13 cellular contexts compared by ENCODE assay signal in the genomic region with DNA sequence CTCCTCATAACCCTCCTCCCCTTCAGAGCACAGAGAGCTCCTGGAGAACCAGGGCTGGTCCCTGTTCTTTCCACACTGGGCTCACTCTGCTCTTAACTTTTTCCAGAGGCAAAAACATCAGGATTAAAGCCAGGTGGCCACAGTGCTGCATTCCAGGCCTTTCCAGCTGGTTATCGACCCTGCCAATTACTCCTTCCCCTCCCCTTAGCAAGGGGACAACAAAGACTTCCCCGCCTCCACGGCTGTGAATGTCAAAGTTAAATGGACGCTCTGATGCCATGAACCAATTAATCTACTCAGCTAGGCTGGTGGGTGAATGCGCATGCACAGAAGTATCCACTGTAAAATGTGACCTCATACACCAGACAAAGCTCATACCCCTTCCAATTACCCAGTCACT. TPM values are rescaled to one million over a fixed set of nuclear protein-coding genes. Genes with fewer than 3 reads are reported as not detected.
DNase-seq lines count a peak whose midpoint lies in the region; ATAC-seq and TF ChIP-seq lines count a peak whose summit lies in the region.
"Had no signal": no experiment of that assay in that cellular context is flagged by ENCODE, and none has a peak within 500 bp of the region (broad histone marks: within the 10 kb centered on the region; RNA-seq: fewer than 3 reads in every experiment).

No MANE protein-coding gene starts in this region.

- peak overlapping the region; percentile 28 to 87 (median 61) for H3K27ac Mint-ChIP-seq in nephron
- H3K27ac Mint-ChIP-seq in activated CD4-positive, alpha-beta T cell treated with anti-CD3 and anti-CD28 coated beads for 36 hours, result no peak overlapping the region
- no peak overlapping the region for H3K27ac Mint-ChIP-seq in immature natural killer cell

- H3K4me1 ChIP-seq in fibroblast of lung (ENCODE audit: control insufficient read depth, extremely low read depth, insufficient read depth, low read length) (peaks cover 15% of the 10 kb centered on the region), upper lobe of right lung (peaks cover 4% of the 10 kb centered on the region)

- no peaks in the 10 kb centered on the region for H3K9me3 Mint-ChIP-seq in nephron
- no peaks in the 10 kb centered on the region for H3K9me3 Mint-ChIP-seq in activated CD4-positive, alpha-beta T cell treated with anti-CD3 and anti-CD28 coated beads for 36 hours (ENCODE audit: low read depth)
- H3K9me3 Mint-ChIP-seq in immature natural killer cell, result no peaks in the 10 kb centered on the region

- TF ChIP-seq CTCF in fibroblast of lung (conservative IDR thresholded peaks at IDR 0.05 in 1 of 2, IDR thresholded peaks at IDR 0.05 in 1 of 2; ENCODE audit: low read depth in 1 of 2, low read length in 2 of 2), result no peak
- no peak for TF ChIP-seq CTCF in nephron (IDR thresholded peaks at IDR 0.05; ENCODE audit: unreplicated experiment in 3 of 3)
- TF ChIP-seq CTCF in upper lobe of right lung (IDR thresholded peaks at IDR 0.05), result no peak

- H3K4me3 ChIP-seq in fibroblast of lung (replicated peaks in 1 of 4; ENCODE audit: control extremely low read depth in 1 of 4, insufficient read depth in 1 of 4, low read depth in 3 of 4, low read length in 4 of 4) (no peak overlapping the region), upper lobe of right lung (no peak overlapping the region)

- peaks cover 36% of the 10 kb centered on the region for H3K36me3 ChIP-seq in fibroblast of lung (ENCODE audit: control insufficient read depth, insufficient read depth, low read length)
- peaks cover 97% of the 10 kb centered on the region for H3K36me3 ChIP-seq in upper lobe of right lung

- H3K4me3 Mint-ChIP-seq in nephron, result no peak overlapping the region
- no peak overlapping the region for H3K4me3 Mint-ChIP-seq in activated CD4-positive, alpha-beta T cell treated with anti-CD3 and anti-CD28 coated beads for 36 hours
- H3K4me3 Mint-ChIP-seq in immature natural killer cell, result no peak overlapping the region

- ATAC-seq in upper lobe of right lung (peak; percentile 22), GM21381 (IDR thresholded peaks at IDR 0.05; ENCODE audit: unreplicated experiment) (no peak)
- no peak for ATAC-seq in activated CD4-positive, alpha-beta T cell treated with anti-CD3 and anti-CD28 coated beads for 36 hours
- ATAC-seq: Panc1 had no signal

- peaks cover 78% of the 10 kb centered on the region for H3K36me3 Mint-ChIP-seq in nephron (ENCODE audit: low read depth)
- peaks cover 52% of the 10 kb centered on the region for H3K36me3 Mint-ChIP-seq in activated CD4-positive, alpha-beta T cell treated with anti-CD3 and anti-CD28 coated beads for 36 hours (ENCODE audit: low read depth)
- peaks cover 24 to 44% (median 29%) of the 10 kb centered on the region in 3 donors for H3K36me3 Mint-ChIP-seq in immature natural killer cell

- no peaks in the 10 kb centered on the region for H3K27me3 ChIP-seq in fibroblast of lung (ENCODE audit: control insufficient read depth, insufficient read depth, low read length)
- H3K27me3 ChIP-seq in upper lobe of right lung, result no peaks in the 10 kb centered on the region

- no peaks in the 10 kb centered on the region for H4K20me1 ChIP-seq in fibroblast of lung (ENCODE audit: control insufficient read depth, extremely low read depth, insufficient read depth, low read length)

- H3K27ac ChIP-seq in fibroblast of lung (ENCODE audit: insufficient read depth, low read length) (peak overlapping the region; percentile 81), upper lobe of right lung (peak overlapping the region; percentile 59)

- H3K4me2 ChIP-seq in fibroblast of lung (ENCODE audit: extremely low read depth, insufficient read depth, low read length), result peak overlapping the region; percentile 27

- peak; percentile 55 for DNase-seq in SK-N-DZ (ENCODE audit: low spot score)
- peak; percentile 40 to 42 for DNase-seq in fibroblast of lung (ENCODE audit: low read depth in 2 of 2)
- no peak for DNase-seq in upper lobe of right lung
- DNase-seq in activated CD4-positive, alpha-beta T cell treated with anti-CD3 and anti-CD28 coated beads for 36 hours, result no peak
- no peak for DNase-seq in immature natural killer cell
- no peak for DNase-seq in activated gamma-delta T cell (lab: John Stamatoyannopoulos, UW)
- DNase-seq: activated CD8-positive, alpha-beta memory T cell treated with anti-CD3 and anti-CD28 coated beads, Interleukin-2, amount 50 U/mL, for 4 hours; amniotic stem cell; stimulated activated naive CD4-positive, alpha-beta T cell had no signal

- no peaks in the 10 kb centered on the region for H3K27me3 Mint-ChIP-seq in nephron (ENCODE audit: low read depth)
- H3K27me3 Mint-ChIP-seq in activated CD4-positive, alpha-beta T cell treated with anti-CD3 and anti-CD28 coated beads for 36 hours, result no peaks in the 10 kb centered on the region
- H3K27me3 Mint-ChIP-seq in immature natural killer cell (ENCODE audit: low read depth in 3 of 3), result peaks cover 0 to 2% (median 0%) of the 10 kb centered on the region in 3 donors

- peaks cover 4% of the 10 kb centered on the region for H3K79me2 ChIP-seq in fibroblast of lung (ENCODE audit: control insufficient read depth, insufficient read depth, low read length)

- intact Hi-C loops in upper lobe of right lung (cut with DNase I), result no loop called here
- intact Hi-C loops in activated CD4-positive, alpha-beta T cell treated with anti-CD3 and anti-CD28 coated beads for 36 hours (cut with DNase I, micrococcal nuclease), result no loop called here

- no peak overlapping the region for H3K9ac ChIP-seq in fibroblast of lung (ENCODE audit: insufficient read depth, low read length)

- H3K4me1 Mint-ChIP-seq in nephron (peaks cover 11% of the 10 kb centered on the region), immature natural killer cell (peaks cover 0 to 2% of the 10 kb centered on the region in 2 donors)
- no peaks in the 10 kb centered on the region for H3K4me1 Mint-ChIP-seq in activated CD4-positive, alpha-beta T cell treated with anti-CD3 and anti-CD28 coated beads for 36 hours

- POLR2A ChIA-PET in activated CD4-positive, alpha-beta T cell treated with anti-CD3 and anti-CD28 coated beads for 36 hours (lab: Charles Lee), result interaction anchor here (0.8 kb wide), 1 partner anchor 110 kb away, joined by 3 read pairs; a partner anchor contains a TSS

- H2AFZ ChIP-seq in fibroblast of lung (ENCODE audit: low read length), result no peak overlapping the region

- no peaks in the 10 kb centered on the region for H3K9me3 ChIP-seq in fibroblast of lung (ENCODE audit: control insufficient read depth, insufficient read depth, low read depth, low read length)
- H3K9me3 ChIP-seq in upper lobe of right lung, result no peaks in the 10 kb centered on the region

- CTCF ChIA-PET in activated CD4-positive, alpha-beta T cell treated with anti-CD3 and anti-CD28 coated beads for 36 hours (lab: Charles Lee), result no interaction called here

RNA-seq across cellular contexts. Expression of a gene that starts 23.1 kb away (rescaled TPM):
- 200 and 214 TPM in 2 replicates for polyA plus RNA-seq in SK-N-DZ (2014; cell fraction: cytosol; rRNA removed)
- polyA plus RNA-seq in SK-N-DZ (2014; cell fraction: nucleus; rRNA removed), result 125 and 184 TPM in 2 replicates
- total RNA-seq in fibroblast of lung, result 108 and 312 TPM in 2 replicates
- polyA plus RNA-seq in fibroblast of lung, result 225 and 241 TPM in 2 replicates
- 183 and 200 TPM in 2 replicates for polyA plus RNA-seq in fibroblast of lung (2012)
- polyA minus RNA-seq in fibroblast of lung (ENCODE audit: low replicate concordance), result 503 and 557 TPM in 2 replicates
- total RNA-seq in upper lobe of right lung, result 112 TPM
- total RNA-seq in activated CD4-positive, alpha-beta T cell treated with anti-CD3 and anti-CD28 coated beads for 36 hours, result 100 to 1,000 TPM; 189 to 192 TPM
- 10 to 100 TPM; 46.9 to 99.2 (median 49.3) TPM for polyA plus RNA-seq in immature natural killer cell

RNA-seq across cellular contexts. Expression of a gene that starts 30.4 kb away (rescaled TPM):
- 18.1 and 25.0 TPM in 2 replicates for polyA plus RNA-seq in SK-N-DZ (2014; cell fraction: cytosol; rRNA removed)
- 16.9 and 19.4 TPM in 2 replicates for polyA plus RNA-seq in SK-N-DZ (2014; cell fraction: nucleus; rRNA removed)
- total RNA-seq in fibroblast of lung, result 24.4 and 28.2 TPM in 2 replicates
- 8.1 and 8.7 TPM in 2 replicates for polyA plus RNA-seq in fibroblast of lung
- polyA plus RNA-seq in fibroblast of lung (2012), result 1.8 and 2.3 TPM in 2 replicates
- 6.4 and 12.2 TPM in 2 replicates for polyA minus RNA-seq in fibroblast of lung (ENCODE audit: low replicate concordance)
- 12.6 TPM for total RNA-seq in upper lobe of right lung
- 10 to 100 TPM; 16.4 to 18.0 TPM for total RNA-seq in activated CD4-positive, alpha-beta T cell treated with anti-CD3 and anti-CD28 coated beads for 36 hours
- 1 to 10 TPM; 5.9 to 6.4 (median 5.9) TPM for polyA plus RNA-seq in immature natural killer cell

RNA-seq across cellular contexts. Expression of a gene that starts 34.8 kb away (rescaled TPM):
- 1.5 and 3.5 TPM in 2 replicates for polyA plus RNA-seq in SK-N-DZ (2014; cell fraction: cytosol; rRNA removed)
- 1.4 and 2.5 TPM in 2 replicates for polyA plus RNA-seq in SK-N-DZ (2014; cell fraction: nucleus; rRNA removed)
- total RNA-seq in fibroblast of lung, result 0.99 and 1.3 TPM in 2 replicates
- 0.36 and 0.50 TPM in 2 replicates for polyA plus RNA-seq in fibroblast of lung
- 0.50 and 0.80 TPM in 2 replicates for polyA plus RNA-seq in fibroblast of lung (2012)
- not detected in 2 replicates for polyA minus RNA-seq in fibroblast of lung (ENCODE audit: low replicate concordance)
- total RNA-seq in upper lobe of right lung, result 1.0 TPM
- 1 to 10 TPM in 1 of 2 experiments, under 1 TPM in 1; 0.81 to 1.1 TPM for total RNA-seq in activated CD4-positive, alpha-beta T cell treated with anti-CD3 and anti-CD28 coated beads for 36 hours
- polyA plus RNA-seq in immature natural killer cell, result under 1 TPM in 2 of 3 donors, not detected in 1; 0.15 to 0.38 TPM

RNA-seq across cellular contexts. Expression of a gene that starts 58.0 kb away (rescaled TPM):
- 0.39 TPM in 1 of 2 replicates, not detected in the other for polyA plus RNA-seq in SK-N-DZ (2014; cell fraction: cytosol; rRNA removed)
- polyA plus RNA-seq in SK-N-DZ (2014; cell fraction: nucleus; rRNA removed), result 0.10 TPM in 1 of 2 replicates, not detected in the other
- total RNA-seq in fibroblast of lung (0.26 and 0.33 TPM in 2 replicates), upper lobe of right lung (0.29 TPM)
- polyA plus RNA-seq in fibroblast of lung (0.20 and 0.33 TPM in 2 replicates), immature natural killer cell (under 1 TPM in 1 of 3 donors, not detected in 2; 0.15 TPM)
- not detected in 2 replicates for polyA plus RNA-seq in fibroblast of lung (2012)
- polyA minus RNA-seq in fibroblast of lung (ENCODE audit: low replicate concordance), result 0.67 TPM in 1 of 2 replicates, not detected in the other
- under 1 TPM; 0.19 to 0.21 TPM for total RNA-seq in activated CD4-positive, alpha-beta T cell treated with anti-CD3 and anti-CD28 coated beads for 36 hours
- polyA plus RNA-seq: neural cell had no signal

RNA-seq across cellular contexts. Expression of a gene that starts 59.6 kb away (rescaled TPM):
- 159 and 177 TPM in 2 replicates for polyA plus RNA-seq in SK-N-DZ (2014; cell fraction: cytosol; rRNA removed)
- polyA plus RNA-seq in SK-N-DZ (2014; cell fraction: nucleus; rRNA removed), result 191 and 202 TPM in 2 replicates
- total RNA-seq in fibroblast of lung (61.9 and 88.1 TPM in 2 replicates), upper lobe of right lung (36.5 TPM)
- polyA plus RNA-seq in fibroblast of lung (83.5 and 101 TPM in 2 replicates), immature natural killer cell (10 to 100 TPM in 2 of 3 donors, 1 to 10 TPM in 1; 6.4 to 24.6 (median 13.7) TPM)
- polyA plus RNA-seq in fibroblast of lung (2012), result 58.5 and 81.4 TPM in 2 replicates
- 22.6 and 33.2 TPM in 2 replicates for polyA minus RNA-seq in fibroblast of lung (ENCODE audit: low replicate concordance)
- 10 to 100 TPM; 37.5 to 46.9 TPM for total RNA-seq in activated CD4-positive, alpha-beta T cell treated with anti-CD3 and anti-CD28 coated beads for 36 hours

Comparison
In these comparisons a context has a peak if more than half of its experiments do, and no peak if none do; other contexts are left out.
1. DNase-seq: peak in SK-N-DZ (single experiment) and fibroblast of lung (2 of 2); none in upper lobe of right lung (single experiment), activated CD4-positive, alpha-beta T cell treated with anti-CD3 and anti-CD28 coated beads for 36 hours (single experiment), immature natural killer cell (0 of 3) and activated gamma-delta T cell (single experiment).
2. H3K27ac Mint-ChIP-seq: peak in nephron (3 of 3); none in activated CD4-positive, alpha-beta T cell treated with anti-CD3 and anti-CD28 coated beads for 36 hours (single experiment) and immature natural killer cell (0 of 6).